Comparison of ENCODE assay signal across 1 cellular context in genomic region chr5:15300141-15300540, GRCh38.
TF ChIP-seq lines count a peak whose summit lies in the region.

No MANE protein-coding gene starts in this region.

TF ChIP-seq in WTC11, 78 proteins besides CTCF, POLR2A, EP300 and RAD21 (continued from another document):
- no peak for TF ChIP-seq ATF6 (CRISPR knock-in tag; IDR thresholded peaks at IDR 0.05)
- no peak for TF ChIP-seq MYBL2 (CRISPR knock-in tag; IDR thresholded peaks at IDR 0.05)
- no peak for TF ChIP-seq ZNF317 (CRISPR knock-in tag; IDR thresholded peaks at IDR 0.05; ENCODE audit: borderline replicate concordance, low read depth)
- TF ChIP-seq NR3C1 (CRISPR knock-in tag; conservative IDR thresholded peaks at IDR 0.05; ENCODE audit: low read depth), result no peak
- no peak for TF ChIP-seq ZNF416 (CRISPR knock-in tag; IDR thresholded peaks at IDR 0.05)
